Comparison of ENCODE assay signal across 8 cellular contexts in genomic region chr13:98549006-98549727, GRCh38. TPM values are rescaled to one million over a fixed set of nuclear protein-coding genes. Genes with fewer than 3 reads are reported as not detected.
DNase-seq lines count a peak whose midpoint lies in the region; ATAC-seq, FAIRE-seq and TF ChIP-seq lines count a peak whose summit lies in the region.
"Had no signal": no experiment of that assay in that cellular context is flagged by ENCODE, and none has a peak within 500 bp of the region (broad histone marks: within the 10 kb centered on the region; RNA-seq: fewer than 3 reads in every experiment).

No MANE protein-coding gene starts in this region.

- H3K14ac ChIP-seq in H1 (ENCODE audit: insufficient read length), result no peak overlapping the region

- TF ChIP-seq EP300 in H1 (IDR thresholded peaks at IDR 0.05; ENCODE audit: borderline replicate concordance in 1 of 2, low read depth in 2 of 2, low read length in 2 of 2), result no peak

- H3K9me3 ChIP-seq in H1 (ENCODE audit: insufficient read depth in 2 of 2, low read depth in 1 of 2, low read length in 1 of 2) (no peaks in the 10 kb centered on the region), small intestine (ENCODE audit: control insufficient read depth, low read depth) (no peaks in the 10 kb centered on the region)

- no peak overlapping the region for H3K23ac ChIP-seq in H1 (ENCODE audit: insufficient read length)
- H3K23ac ChIP-seq in mesendoderm (ENCODE audit: low read length), result no peak overlapping the region

- H3K4me3 ChIP-seq in H1 (ENCODE audit: extremely low read depth in 1 of 4, insufficient read depth in 2 of 4, low read depth in 3 of 4, low read length in 4 of 4) (no peak overlapping the region), small intestine (ENCODE audit: low read depth in 1 of 2, low read length in 2 of 2) (no peak overlapping the region), lower leg skin (ENCODE audit: low read depth, poor library complexity, severe bottlenecking) (no peak overlapping the region), mesendoderm (ENCODE audit: low read length) (no peak overlapping the region)

- CTCF ChIA-PET in H1 (lab: Charles Lee; ENCODE audit: partially characterized antibody) (interaction anchor here (0.6 to 1.0 kb wide), 3 partner anchors 64 to 100 kb away, joined by 3 read pairs; no protein-coding TSS in a partner anchor), GM10248 (lab: Yijun Ruan, JAX) (interaction anchor here (0.9 to 2.2 kb wide), 14 partner anchors 9 to 104 kb away, joined by 3 to 9 read pairs (median 4); no protein-coding TSS in a partner anchor)

- no peak for TF ChIP-seq CTCF in H1 (IDR thresholded peaks at IDR 0.05; ENCODE audit: control extremely low read depth in 1 of 3, insufficient read depth in 1 of 3, low read depth in 1 of 3, low read length in 3 of 3)
- TF ChIP-seq CTCF in lower leg skin (IDR thresholded peaks at IDR 0.05), result no peak
- TF ChIP-seq CTCF in GM10248 (IDR thresholded peaks at IDR 0.05; ENCODE audit: control extremely low read depth, extremely low read depth, low read depth, missing control alignments), result no peak

- POLR2A ChIA-PET in H1 (lab: Charles Lee; ENCODE audit: partially characterized antibody), result interaction anchor here (0.9 kb wide), 1 partner anchor 9 kb away, joined by 3 read pairs; no protein-coding TSS in a partner anchor
- POLR2A ChIA-PET in GM10248 (lab: Yijun Ruan, JAX), result no interaction called here

- H2BK5ac ChIP-seq in H1 (ENCODE audit: low read depth, low read length), result 0 out of 2 replicates have a peak overlapping the region, but pooled peaks have one; percentile 5
- no peak overlapping the region for H2BK5ac ChIP-seq in mesendoderm (ENCODE audit: low read length)

- H2BK120ac ChIP-seq in H1 (replicated peaks; ENCODE audit: low read depth, low read length), result no peak overlapping the region
- H2BK120ac ChIP-seq in mesendoderm (ENCODE audit: low read depth, low read length), result no peak overlapping the region

- peak; percentile 4 for DNase-seq in NCI-H460 (ENCODE audit: extremely low read depth, low read depth)
- no peak for DNase-seq in H1 (ENCODE audit: low read depth in 1 of 2, low spot score in 2 of 2)
- DNase-seq in small intestine, result no peak
- no peak for DNase-seq in lower leg skin (ENCODE audit: low spot score in 2 of 2)
- no peak for DNase-seq in GM10248 (ENCODE audit: extremely low spot score)
- DNase-seq in mesendoderm, result no peak
- DNase-seq: NCI-H524 had no signal

- no peak overlapping the region for H2AFZ ChIP-seq in H1 (ENCODE audit: low read length)

- 95% methylated on average over 7 of the region's 7 CpGs; no CpG with 5 or more reads in 1 of the 2 experiments for WGBS in H1 (ENCODE audit: extremely low coverage in 1 of 2, insufficient coverage in 1 of 2, insufficient read length in 1 of 2, insufficient replicate concordance in 2 of 2, low coverage in 1 of 2, low lambda C conversion rate in 2 of 2, missing lambda C conversion rate in 1 of 2), 2 experiments
- 82 to 85% (median 84%) methylated on average over 7 of the region's 7 CpGs for WGBS in small intestine, 3 donors
- WGBS in lower leg skin, 2 donors, result 82 to 86% methylated on average over 7 of the region's 7 CpGs
- no CpG with 5 or more reads among the region's 7 CpGs for WGBS in mesendoderm (ENCODE audit: extremely low coverage, insufficient coverage, low lambda C conversion rate)

- H3K4me2 ChIP-seq in H1 (ENCODE audit: insufficient read depth in 1 of 2, low read depth in 2 of 2, low read length in 2 of 2) (no peak overlapping the region), mesendoderm (ENCODE audit: low read length) (no peak overlapping the region)

- H3K36me3 ChIP-seq in H1 (ENCODE audit: control insufficient read depth in 2 of 4, insufficient read depth in 4 of 4, low read length in 3 of 4) (peaks cover 0 to 10% (median 6%) of the 10 kb centered on the region in 4 experiments; a peak in 2 of 8 replicates), small intestine (ENCODE audit: control insufficient read depth in 2 of 2, insufficient read depth in 2 of 2, low read length in 2 of 2) (peaks cover 0 to 3% of the 10 kb centered on the region in 2 donors), mesendoderm (ENCODE audit: control insufficient read depth, insufficient read depth, low read length) (no peaks in the 10 kb centered on the region)

- no peak overlapping the region for H4K91ac ChIP-seq in H1 (replicated peaks; ENCODE audit: insufficient read length, low read length)

- H3K4ac ChIP-seq in H1 (replicated peaks; ENCODE audit: insufficient read length, low read depth, low read length), result no peak overlapping the region
- no peak overlapping the region for H3K4ac ChIP-seq in mesendoderm (ENCODE audit: low read depth, low read length)

- H3K27me3 ChIP-seq in H1 (replicated peaks in 1 of 4; ENCODE audit: control insufficient read depth in 3 of 4, extremely low read depth in 1 of 4, insufficient read depth in 3 of 4, low read length in 3 of 4), result no peaks in the 10 kb centered on the region
- H3K27me3 ChIP-seq in small intestine (ENCODE audit: control insufficient read depth in 2 of 2, insufficient read depth in 2 of 2, low read length in 2 of 2), result no peaks in the 10 kb centered on the region
- H3K27me3 ChIP-seq in mesendoderm (ENCODE audit: insufficient read depth, low read length, poor library complexity), result no peaks in the 10 kb centered on the region

- H2BK20ac ChIP-seq in H1 (ENCODE audit: low read length), result no peak overlapping the region

- no peak overlapping the region for H3K9ac ChIP-seq in H1 (replicated peaks in 1 of 4; ENCODE audit: extremely low read depth in 1 of 4, low read depth in 3 of 4, low read length in 3 of 4)
- no peak overlapping the region for H3K9ac ChIP-seq in mesendoderm (ENCODE audit: low read length)

- no peak overlapping the region for H3K18ac ChIP-seq in H1 (ENCODE audit: extremely low read depth, low read length)
- no peak overlapping the region for H3K18ac ChIP-seq in mesendoderm (ENCODE audit: low read length)

- no peaks in the 10 kb centered on the region for H3K23me2 ChIP-seq in H1 (ENCODE audit: low read depth, low read length)

- TF ChIP-seq RAD21 in H1 (IDR thresholded peaks at IDR 0.05 in 1 of 2, conservative IDR thresholded peaks at IDR 0.05 in 1 of 2; ENCODE audit: low read depth in 2 of 2, low read length in 2 of 2), result no peak

- ATAC-seq in GM19351 (IDR thresholded peaks at IDR 0.05; ENCODE audit: unreplicated experiment), result peak; percentile 41

- no peak overlapping the region for H4K5ac ChIP-seq in H1 (ENCODE audit: insufficient read length, low read depth, low read length)
- no peak overlapping the region for H4K5ac ChIP-seq in mesendoderm (ENCODE audit: low read length)

- no peak overlapping the region for H4K8ac ChIP-seq in H1 (ENCODE audit: extremely low read depth, insufficient read depth, low read length)
- H4K8ac ChIP-seq in mesendoderm (ENCODE audit: low read depth, low read length), result no peak overlapping the region

- peaks cover 19 to 30% of the 10 kb centered on the region in 2 experiments for H4K20me1 ChIP-seq in H1 (replicated peaks in 1 of 2; ENCODE audit: control insufficient read depth in 1 of 2, insufficient read depth in 2 of 2, low read length in 2 of 2)

- no peak overlapping the region for H2BK12ac ChIP-seq in H1 (ENCODE audit: low read depth, low read length)

- H2AK5ac ChIP-seq in H1 (ENCODE audit: low read depth, low read length) (no peak overlapping the region), mesendoderm (ENCODE audit: low read length) (no peak overlapping the region)

- no peak for TF ChIP-seq POLR2A in H1 (IDR thresholded peaks at IDR 0.05; ENCODE audit: control extremely low read depth in 1 of 2, low read depth in 2 of 2, low read length in 2 of 2)
- TF ChIP-seq POLR2A in lower leg skin (IDR thresholded peaks at IDR 0.05), result no peak

- H3K79me1 ChIP-seq in H1 (ENCODE audit: low read depth, low read length) (peaks cover 22% of the 10 kb centered on the region), mesendoderm (ENCODE audit: low read length) (peaks cover 42% of the 10 kb centered on the region)

- H3K4me1 ChIP-seq in H1 (replicated peaks in 1 of 4; ENCODE audit: control insufficient read depth in 3 of 4, insufficient read depth in 4 of 4, low read length in 3 of 4) (peaks cover 0 to 4% (median under 1%) of the 10 kb centered on the region in 4 experiments; a peak in 6 of 7 replicates), small intestine (ENCODE audit: control insufficient read depth in 2 of 2, insufficient read depth in 1 of 2, low read depth in 1 of 2, low read length in 1 of 2) (peaks cover 1 to 13% of the 10 kb centered on the region in 2 donors), mesendoderm (ENCODE audit: control insufficient read depth, low read depth, low read length) (peaks cover 4% of the 10 kb centered on the region)

- no peak overlapping the region for H3K56ac ChIP-seq in H1 (replicated peaks; ENCODE audit: insufficient read length, low read depth, low read length)
- H3K56ac ChIP-seq in mesendoderm (ENCODE audit: low read length), result no peak overlapping the region

- intact Hi-C loops in lower leg skin (cut with DNase I; ENCODE audit: low total_unique reads), result no loop called here

- no peak overlapping the region for H2BK15ac ChIP-seq in H1 (ENCODE audit: low read length)
- H2BK15ac ChIP-seq in mesendoderm (replicated peaks; ENCODE audit: low read depth), result no peak overlapping the region

- H3K79me2 ChIP-seq in H1 (ENCODE audit: control insufficient read depth in 1 of 2, insufficient read depth in 2 of 2, low read length in 2 of 2), result peaks cover 7 to 92% of the 10 kb centered on the region in 2 experiments; a peak in 3 of 4 replicates
- H3K79me2 ChIP-seq in mesendoderm (ENCODE audit: control insufficient read depth, insufficient read depth, low read length), result peaks cover 77% of the 10 kb centered on the region

- no peak overlapping the region for H3K27ac ChIP-seq in H1 (ENCODE audit: low read depth, low read length)
- peak overlapping the region; percentile 6 to 24 for H3K27ac ChIP-seq in small intestine (ENCODE audit: low read depth in 1 of 2, low read length in 1 of 2)
- no peak overlapping the region for H3K27ac ChIP-seq in mesendoderm (ENCODE audit: low read depth, low read length)

- FAIRE-seq in H1 (lab: Jason Lieb, UNC), result no peak
- no peak for FAIRE-seq in small intestine (lab: Jason Lieb, UNC)

RNA-seq across cellular contexts. Expression of gene STK24, which starts 27.7 kb away (rescaled TPM):
- 140 and 141 TPM in 2 replicates for total RNA-seq in NCI-H460 (2014; rRNA removed; shearing (Covaris generic))
- 37.1 and 44.8 TPM in 2 replicates for polyA plus RNA-seq in NCI-H460 (2014; cell fraction: nucleus; rRNA removed)
- total RNA-seq in H1 (2021; fragmentation: NEBNext Ultra II Directional; extraction: Animal tissue kit (Norgen Biotek cat#: 25700)), result 142 and 143 TPM in 2 replicates
- polyA plus RNA-seq in H1 (2011; rRNA removed) (61.1 and 62.8 TPM in 2 replicates), small intestine (100 to 1,000 TPM in 2 of 3 donors, 10 to 100 TPM in 1; 71.4 to 116 (median 114) TPM)
- 59.9 TPM for polyA plus RNA-seq in H1 (2011; cell fraction: cytosol; rRNA removed)
- polyA plus RNA-seq in H1 (2011; cell fraction: nucleus; rRNA removed), result 54.6 TPM
- 84.4 to 107 TPM (median 87.3 TPM) in 4 replicates for polyA plus RNA-seq in H1 (2012, experiment 1 of 2)
- polyA plus RNA-seq in H1 (2012, experiment 2 of 2), result 100 TPM
- polyA plus RNA-seq in H1 (2013, experiment 1 of 2), result 112 TPM
- polyA plus RNA-seq in H1 (2013, experiment 2 of 2), result 113 TPM
- polyA minus RNA-seq in H1 (2011; rRNA and poly(A)+ RNA removed), result 32.0 and 40.7 TPM in 2 replicates
- 35.3 TPM for polyA minus RNA-seq in H1 (2011; cell fraction: cytosol; rRNA and poly(A)+ RNA removed)
- polyA minus RNA-seq in H1 (2011; cell fraction: nucleus; rRNA and poly(A)+ RNA removed), result 34.1 TPM
- total RNA-seq in lower leg skin, result 100 to 1,000 TPM; 212 to 281 (median 266) TPM
- 143 TPM for polyA plus RNA-seq in mesendoderm (2013, experiment 1 of 2)
- 145 TPM for polyA plus RNA-seq in mesendoderm (2013, experiment 2 of 2)

Comparison
In these comparisons a context has a peak if more than half of its experiments do, and no peak if none do; other contexts are left out.
1. H3K27ac ChIP-seq: peak in small intestine (2 of 2); none in H1 (single experiment) and mesendoderm (single experiment).